20 cellular contexts compared by ENCODE assay signal in the genomic region with DNA sequence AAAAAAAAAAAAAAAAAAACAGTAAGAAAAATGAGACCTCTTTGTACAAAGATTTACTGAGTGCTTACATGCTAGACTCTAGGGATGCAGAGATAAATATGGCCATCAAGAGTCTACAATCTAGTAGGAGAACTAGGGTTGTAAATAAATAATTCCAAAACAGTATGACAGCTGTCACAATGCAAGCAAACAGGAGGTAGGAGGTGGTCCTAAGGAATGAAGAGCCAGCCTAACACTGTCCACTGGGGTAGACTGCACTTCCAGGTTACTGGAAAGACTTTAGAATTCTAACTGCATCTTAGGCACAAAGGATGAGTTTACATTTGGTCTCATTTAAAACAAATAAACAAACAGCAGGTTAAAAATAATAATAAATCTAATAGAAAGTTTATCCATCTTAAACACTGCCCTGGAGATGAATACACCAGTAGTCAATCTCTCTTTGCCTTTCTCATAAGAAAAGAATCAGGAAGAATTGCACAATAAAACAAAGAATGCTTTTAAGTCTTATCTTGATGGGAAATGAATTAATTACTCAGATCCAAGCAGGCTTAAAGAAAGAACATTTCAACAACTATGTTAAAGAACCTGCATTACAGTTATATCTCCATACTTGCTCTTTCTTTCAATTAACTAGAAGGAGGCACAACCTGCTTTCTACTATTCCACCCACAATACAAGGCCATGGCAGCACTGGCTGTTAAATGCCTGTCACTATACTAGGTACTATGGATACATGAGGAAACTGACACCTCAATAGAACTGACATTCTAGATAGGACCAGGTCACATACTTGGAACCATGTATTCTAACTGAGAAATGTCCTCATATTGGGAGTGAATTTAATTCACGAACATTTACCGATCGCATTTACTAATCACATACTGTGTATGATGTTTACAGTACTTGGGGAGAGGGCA. TPM values are rescaled to one million over a fixed set of nuclear protein-coding genes. Genes with fewer than 3 reads are reported as not detected.
A peak's percentile ranks its signal among the peaks of the same experiment; 100 is the strongest.
DNase-seq lines count a peak whose midpoint lies in the region; ATAC-seq and TF ChIP-seq lines count a peak whose summit lies in the region.
"Had no signal": no experiment of that assay in that cellular context is flagged by ENCODE, and none has a peak within 500 bp of the region (broad histone marks: within the 10 kb centered on the region; RNA-seq: fewer than 3 reads in every experiment).

No MANE protein-coding gene starts in this region.

- H3K4me3 Mint-ChIP-seq in type B pancreatic cell (peak overlapping the region; percentile 40), GM23338 (no peak overlapping the region)
- H3K4me3 Mint-ChIP-seq: activated CD4-positive, alpha-beta T cell treated with anti-CD3 and anti-CD28 coated beads, Interleukin-2, amount 10 ng/mL, durations not matched to agents 7 days and 5 days; H9; neural crest cell had no signal

- H3K9me3 Mint-ChIP-seq in type B pancreatic cell (peaks cover 5% of the 10 kb centered on the region), GM23338 (no peaks in the 10 kb centered on the region)
- H3K9me3 Mint-ChIP-seq: activated CD4-positive, alpha-beta T cell treated with anti-CD3 and anti-CD28 coated beads, Interleukin-2, amount 10 ng/mL, durations not matched to agents 7 days and 5 days; H9; neural crest cell had no signal

- no peaks in the 10 kb centered on the region for H3K9me3 ChIP-seq in RWPE2 (ENCODE audit: severe bottlenecking)
- H3K9me3 ChIP-seq: psoas muscle had no signal

- H3K4me1 ChIP-seq in RWPE2 (ENCODE audit: insufficient read depth, poor library complexity, severe bottlenecking) (peaks cover 11% of the 10 kb centered on the region), GM23338 (ENCODE audit: insufficient read depth) (peaks cover 40% of the 10 kb centered on the region)

- ATAC-seq in Right ventricle myocardium superior (ENCODE audit: poor library complexity) = peak; percentile 50
- ATAC-seq in left cardiac atrium = no peak
- peak; percentile 34; the same call in 2 of the 3 replicates for ATAC-seq in RWPE2 (ENCODE audit: low read depth)
- no peak for ATAC-seq in HG03571 (IDR thresholded peaks at IDR 0.05; ENCODE audit: unreplicated experiment)
- no peak for ATAC-seq in GM23338
- ATAC-seq: GM12878, psoas muscle had no signal

- H3K27ac Mint-ChIP-seq in type B pancreatic cell = peak overlapping the region; percentile 0
- no peak overlapping the region for H3K27ac Mint-ChIP-seq in GM23338
- H3K27ac Mint-ChIP-seq: activated CD4-positive, alpha-beta T cell treated with anti-CD3 and anti-CD28 coated beads, Interleukin-2, amount 10 ng/mL, durations not matched to agents 7 days and 5 days had no signal

- DNase-seq in Right ventricle myocardium superior (no peak), left cardiac atrium (no peak), RWPE2 (ENCODE audit: low spot score) (no peak), epithelial cell of esophagus (ENCODE audit: low read depth) (peak; percentile 65), type B pancreatic cell (ENCODE audit: extremely low spot score, unreplicated experiment) (no peak), GM23338 (ENCODE audit: low spot score) (no peak)
- no peak for DNase-seq in stimulated activated CD4-positive, alpha-beta T cell treated with anti-CD3 and anti-CD28 coated beads, Interleukin-1b, Interleukin-23, amount 100 ng/mL, for 48 hours
- DNase-seq: activated CD4-positive, alpha-beta T cell treated with anti-CD3 and anti-CD28 coated beads, Interleukin-2, amount 10 ng/mL, durations not matched to agents 7 days and 5 days; activated gamma-delta T cell treated with Interleukin-2 at 50 U/mL for 16 hours; aorta; H9; NCI-H2081; NCI-H446; psoas muscle; RPMI8226; substantia nigra had no signal

- H3K27me3 ChIP-seq in RWPE2 (ENCODE audit: insufficient read depth, poor library complexity, severe bottlenecking) = no peaks in the 10 kb centered on the region
- H3K27me3 ChIP-seq in GM23338 (ENCODE audit: insufficient read depth) = no peaks in the 10 kb centered on the region

- no peaks in the 10 kb centered on the region for H3K9me2 ChIP-seq in GM23338 (ENCODE audit: insufficient read depth)

- H3K4me2 ChIP-seq in GM23338 = no peak overlapping the region

- TF ChIP-seq CTCF in RWPE2 (IDR thresholded peaks at IDR 0.05; ENCODE audit: poor library complexity, severe bottlenecking) (no peak), epithelial cell of esophagus (IDR thresholded peaks at IDR 0.05; ENCODE audit: insufficient read depth, low read depth, low read length, missing control alignments) (no peak), type B pancreatic cell (conservative IDR thresholded peaks at IDR 0.05) (no peak), GM23338 (conservative IDR thresholded peaks at IDR 0.05; ENCODE audit: low read depth in 2 of 2) (no peak)

- H3K27ac ChIP-seq in RWPE2 (ENCODE audit: poor library complexity, severe bottlenecking) (no peak overlapping the region), GM23338 (ENCODE audit: low read depth) (no peak overlapping the region)
- H3K27ac ChIP-seq: HL-60, psoas muscle had no signal

- intact Hi-C loops in Right ventricle myocardium superior (cut with DNase I) = no loop called here
- intact Hi-C loops in left cardiac atrium (cut with DNase I) = no loop called here

- no peak overlapping the region for H2AFZ ChIP-seq in GM23338

- peaks cover 44% of the 10 kb centered on the region for H4K20me1 ChIP-seq in GM23338 (replicated peaks; ENCODE audit: insufficient read depth)

- H3K36me3 Mint-ChIP-seq in type B pancreatic cell (peaks cover 12% of the 10 kb centered on the region), GM23338 (ENCODE audit: low read depth) (no peaks in the 10 kb centered on the region)

- H3K79me2 ChIP-seq in GM23338 (replicated peaks; ENCODE audit: insufficient read depth) = no peaks in the 10 kb centered on the region

- H3K4me1 Mint-ChIP-seq in type B pancreatic cell (ENCODE audit: unreplicated experiment) = peaks cover 24% of the 10 kb centered on the region
- H3K4me1 Mint-ChIP-seq in GM23338 = peaks cover 41% of the 10 kb centered on the region

- no peaks in the 10 kb centered on the region for H3F3A ChIP-seq in GM23338 (replicated peaks; ENCODE audit: low read depth)

- no peaks in the 10 kb centered on the region for H3K27me3 Mint-ChIP-seq in type B pancreatic cell
- no peaks in the 10 kb centered on the region for H3K27me3 Mint-ChIP-seq in GM23338 (ENCODE audit: insufficient read depth, low read depth, poor library complexity)
- H3K27me3 Mint-ChIP-seq: activated CD4-positive, alpha-beta T cell treated with anti-CD3 and anti-CD28 coated beads, Interleukin-2, amount 10 ng/mL, durations not matched to agents 7 days and 5 days had no signal

- no peaks in the 10 kb centered on the region for H3K36me3 ChIP-seq in RWPE2 (ENCODE audit: low read depth)
- no peaks in the 10 kb centered on the region for H3K36me3 ChIP-seq in GM23338 (ENCODE audit: insufficient read depth)

- no peak overlapping the region for H3K4me3 ChIP-seq in RWPE2 (ENCODE audit: severe bottlenecking)
- H3K4me3 ChIP-seq in epithelial cell of esophagus (ENCODE audit: low read length) = no peak overlapping the region
- no peak overlapping the region for H3K4me3 ChIP-seq in GM23338
- H3K4me3 ChIP-seq: GM12878, psoas muscle had no signal

TF ChIP-seq in GM23338, 12 proteins besides CTCF, POLR2A, EP300 and RAD21:
- TF ChIP-seq ZNF331 (CRISPR knock-in tag; IDR thresholded peaks at IDR 0.05; ENCODE audit: low read depth) (no peak), POLR2AphosphoS5 (IDR thresholded peaks at IDR 0.05; ENCODE audit: low read depth) (no peak), JUNB (IDR thresholded peaks at IDR 0.05; ENCODE audit: unreplicated experiment) (no peak), CREB1 (CRISPR knock-in tag; IDR thresholded peaks at IDR 0.05; ENCODE audit: low read depth) (no peak), ZNF114 (CRISPR knock-in tag; IDR thresholded peaks at IDR 0.05) (no peak)
- TF ChIP-seq, protein P1, sequence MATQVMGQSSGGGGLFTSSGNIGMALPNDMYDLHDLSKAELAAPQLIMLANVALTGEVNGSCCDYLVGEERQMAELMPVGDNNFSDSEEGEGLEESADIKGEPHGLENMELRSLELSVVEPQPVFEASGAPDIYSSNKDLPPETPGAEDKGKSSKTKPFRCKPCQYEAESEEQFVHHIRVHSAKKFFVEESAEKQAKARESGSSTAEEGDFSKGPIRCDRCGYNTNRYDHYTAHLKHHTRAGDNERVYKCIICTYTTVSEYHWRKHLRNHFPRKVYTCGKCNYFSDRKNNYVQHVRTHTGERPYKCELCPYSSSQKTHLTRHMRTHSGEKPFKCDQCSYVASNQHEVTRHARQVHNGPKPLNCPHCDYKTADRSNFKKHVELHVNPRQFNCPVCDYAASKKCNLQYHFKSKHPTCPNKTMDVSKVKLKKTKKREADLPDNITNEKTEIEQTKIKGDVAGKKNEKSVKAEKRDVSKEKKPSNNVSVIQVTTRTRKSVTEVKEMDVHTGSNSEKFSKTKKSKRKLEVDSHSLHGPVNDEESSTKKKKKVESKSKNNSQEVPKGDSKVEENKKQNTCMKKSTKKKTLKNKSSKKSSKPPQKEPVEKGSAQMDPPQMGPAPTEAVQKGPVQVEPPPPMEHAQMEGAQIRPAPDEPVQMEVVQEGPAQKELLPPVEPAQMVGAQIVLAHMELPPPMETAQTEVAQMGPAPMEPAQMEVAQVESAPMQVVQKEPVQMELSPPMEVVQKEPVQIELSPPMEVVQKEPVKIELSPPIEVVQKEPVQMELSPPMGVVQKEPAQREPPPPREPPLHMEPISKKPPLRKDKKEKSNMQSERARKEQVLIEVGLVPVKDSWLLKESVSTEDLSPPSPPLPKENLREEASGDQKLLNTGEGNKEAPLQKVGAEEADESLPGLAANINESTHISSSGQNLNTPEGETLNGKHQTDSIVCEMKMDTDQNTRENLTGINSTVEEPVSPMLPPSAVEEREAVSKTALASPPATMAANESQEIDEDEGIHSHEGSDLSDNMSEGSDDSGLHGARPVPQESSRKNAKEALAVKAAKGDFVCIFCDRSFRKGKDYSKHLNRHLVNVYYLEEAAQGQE (IDR thresholded peaks at IDR 0.05; ENCODE audit: unreplicated experiment) = no peak

RNA-seq across cellular contexts. Expression of a gene that starts 12.7 kb away (rescaled TPM):
- total RNA-seq in Right ventricle myocardium superior (34.3 TPM), left cardiac atrium (10 to 100 TPM; 19.3 to 28.0 TPM), type B pancreatic cell (ENCODE audit: low replicate concordance) (27.9 and 61.0 TPM in 2 replicates)
- 73.9 and 75.3 TPM in 2 replicates for total RNA-seq in GM23338 (2014; rRNA removed; shearing (Covaris generic))
- polyA plus RNA-seq in GM23338 (2016; fragmentation: Nextera tagmentation; extraction: Ambion mirVana) = 14.1 and 16.2 TPM in 2 replicates

Comparison
In these comparisons a context has a peak if more than half of its experiments do, and no peak if none do; other contexts are left out.
1. ATAC-seq: peak in Right ventricle myocardium superior (single experiment) and RWPE2 (single experiment); none in left cardiac atrium (0 of 2), HG03571 (single experiment) and GM23338 (single experiment).